ENCODE assay signal across 8 cellular contexts in the genomic region with DNA sequence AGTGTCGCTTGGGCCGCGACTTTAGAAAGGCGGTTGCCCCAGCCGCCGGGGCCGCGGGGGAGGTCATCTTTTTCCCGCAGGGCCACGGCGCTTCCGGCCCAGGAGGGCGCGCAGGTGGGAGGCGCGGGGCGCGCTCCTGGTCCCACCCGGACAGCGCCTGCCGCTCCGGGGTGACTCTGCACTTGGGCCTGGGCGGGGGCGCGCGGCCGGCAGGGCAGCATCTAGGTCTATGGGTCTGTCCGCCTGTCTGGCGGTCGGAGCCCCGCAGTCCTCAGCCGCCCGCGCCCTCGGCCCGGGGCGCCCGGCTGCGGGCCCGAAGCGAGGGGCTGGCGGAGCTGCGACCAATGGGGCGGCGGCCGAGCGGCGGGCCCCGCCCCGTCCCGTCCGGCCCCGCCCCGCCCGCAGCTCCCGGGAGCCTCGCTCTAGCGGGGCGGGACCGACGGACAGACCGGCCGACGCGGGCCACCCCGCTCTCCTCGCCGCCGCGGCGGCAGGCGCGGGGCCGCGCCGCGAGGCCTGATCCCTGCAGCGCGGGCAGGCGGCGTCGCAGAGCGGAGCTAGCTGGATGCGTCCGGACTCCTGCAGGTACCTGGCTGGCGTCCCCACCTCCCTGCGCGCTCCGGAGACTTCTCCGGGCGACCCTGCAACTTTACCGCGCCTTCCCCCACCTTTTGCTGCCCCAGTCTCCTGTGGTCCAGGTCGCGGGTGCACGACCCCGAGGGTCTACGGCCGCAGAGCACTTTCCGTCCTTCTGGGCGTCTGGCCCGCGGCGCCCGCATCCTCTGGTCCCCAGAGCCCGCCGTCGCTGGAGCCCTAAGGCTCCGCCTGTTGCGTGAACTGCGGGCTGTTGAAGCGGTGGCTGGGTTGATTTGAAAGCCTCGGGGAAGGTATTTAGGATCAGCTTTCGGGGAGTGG. TPM values are rescaled to one million over a fixed set of nuclear protein-coding genes. Genes with fewer than 3 reads are reported as not detected.
DNase-seq lines count a peak whose midpoint lies in the region; ATAC-seq, FAIRE-seq and TF ChIP-seq lines count a peak whose summit lies in the region.

A gene with protein sequence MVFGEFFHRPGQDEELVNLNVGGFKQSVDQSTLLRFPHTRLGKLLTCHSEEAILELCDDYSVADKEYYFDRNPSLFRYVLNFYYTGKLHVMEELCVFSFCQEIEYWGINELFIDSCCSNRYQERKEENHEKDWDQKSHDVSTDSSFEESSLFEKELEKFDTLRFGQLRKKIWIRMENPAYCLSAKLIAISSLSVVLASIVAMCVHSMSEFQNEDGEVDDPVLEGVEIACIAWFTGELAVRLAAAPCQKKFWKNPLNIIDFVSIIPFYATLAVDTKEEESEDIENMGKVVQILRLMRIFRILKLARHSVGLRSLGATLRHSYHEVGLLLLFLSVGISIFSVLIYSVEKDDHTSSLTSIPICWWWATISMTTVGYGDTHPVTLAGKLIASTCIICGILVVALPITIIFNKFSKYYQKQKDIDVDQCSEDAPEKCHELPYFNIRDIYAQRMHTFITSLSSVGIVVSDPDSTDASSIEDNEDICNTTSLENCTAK (plus strand): TSS at position 446 of the 915 bp plus-strand sequence. CDS start 52,342 bp downstream, outside the sequence.

- no peaks in the 10 kb centered on the region for H3K36me3 ChIP-seq in neuron (ENCODE audit: insufficient read depth, low read length)

- TF ChIP-seq CTCF in foreskin keratinocyte (conservative IDR thresholded peaks at IDR 0.05), result no peak

- ATAC-seq in GM21825 (IDR thresholded peaks at IDR 0.05; ENCODE audit: unreplicated experiment) (peak; percentile 83), foreskin keratinocyte (peak; percentile 82)

- H3K4me1 ChIP-seq in foreskin keratinocyte, result no peaks in the 10 kb centered on the region
- H3K4me1 ChIP-seq in neuron (ENCODE audit: insufficient read depth, low read length), result no peaks in the 10 kb centered on the region

- no peak for FAIRE-seq in urothelium cell line (lab: Jason Lieb, UNC)

- no peaks in the 10 kb centered on the region for H3K9me3 ChIP-seq in neuron (ENCODE audit: low read length)

- H3K4me3 ChIP-seq in Jurkat, Clone E6-1 (ENCODE audit: low read length), result peak within 1 kb of the TSS; percentile 24
- H3K4me3 ChIP-seq in neuron (ENCODE audit: low read length), result peak within 1 kb of the TSS; percentile 29

- DNase-seq in NCI-H82 (lab: John Stamatoyannopoulos, UW) (peak; percentile 71), NCI-H82 treated with DMSO at 0.1 percent for 48 hours (lab: John Stamatoyannopoulos, UW; ENCODE audit: unreplicated experiment) (no peak), foreskin keratinocyte (no peak), urothelium cell line (ENCODE audit: low spot score) (no peak)
- no peak for DNase-seq in Jurkat, Clone E6-1 (ENCODE audit: low read depth, low spot score)
- peak; percentile 3 to 8 for DNase-seq in activated CD4-positive, alpha-beta T cell treated with anti-CD3 and anti-CD28 coated beads, Interleukin-2, amount 50 U/mL, for 48 hours

- H3K27ac ChIP-seq in foreskin keratinocyte, result peak within 1 kb of the TSS; percentile 11

- H3K27me3 ChIP-seq in foreskin keratinocyte (peaks cover 70% of the 10 kb centered on the region), neuron (ENCODE audit: insufficient read depth, low read length) (peaks cover 74% of the 10 kb centered on the region)

- peak within 1 kb of the TSS; percentile 50 for H2AFZ ChIP-seq in neuron (ENCODE audit: low read depth, low read length)

RNA-seq across cellular contexts. Expression of the gene that starts here (rescaled TPM):
- polyA plus RNA-seq in Jurkat, Clone E6-1 (2012; ENCODE audit: insufficient read depth, insufficient read length), result 2.5 TPM
- 5.1 and 12.0 TPM in 2 replicates for total RNA-seq in foreskin keratinocyte
- 3.5 and 6.8 TPM in 2 replicates for polyA plus RNA-seq in foreskin keratinocyte

Comparison
In these comparisons a context has a peak if more than half of its experiments do, and no peak if none do; other contexts are left out.
1. DNase-seq: peak in NCI-H82 (single experiment) and activated CD4-positive, alpha-beta T cell treated with anti-CD3 and anti-CD28 coated beads, Interleukin-2, amount 50 U/mL, for 48 hours (2 of 2); none in NCI-H82 treated with DMSO at 0.1 percent for 48 hours (single experiment), Jurkat, Clone E6-1 (single experiment), foreskin keratinocyte (0 of 2) and urothelium cell line (single experiment).